In the genomic region with DNA sequence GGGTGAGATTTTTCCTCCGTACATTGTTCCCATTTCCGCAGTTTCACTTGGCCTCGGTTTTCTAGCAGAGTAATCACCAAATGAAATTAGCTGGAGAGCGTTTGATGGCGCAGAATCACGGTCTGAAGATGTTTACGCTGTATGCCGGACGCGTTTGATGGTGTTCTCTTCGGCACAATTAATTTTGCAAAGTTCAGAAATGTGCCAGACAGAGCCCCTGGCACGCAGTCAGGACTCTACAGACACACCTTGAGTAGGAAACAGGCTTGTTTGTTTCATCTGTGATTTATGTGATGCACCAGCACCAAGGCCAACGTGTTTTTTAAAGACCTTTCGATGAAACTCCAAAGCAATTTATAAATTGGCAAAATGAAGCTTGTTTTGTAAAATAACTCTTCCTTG, we compare ENCODE assay signal across 8 cellular contexts. TPM values are rescaled to one million over a fixed set of nuclear protein-coding genes. Genes with fewer than 3 reads are reported as not detected.
DNase-seq lines count a peak whose midpoint lies in the region; ATAC-seq and TF ChIP-seq lines count a peak whose summit lies in the region.

No MANE protein-coding gene starts in this region.

- 4% methylated on average over 14 of the region's 14 CpGs for WGBS in tibial nerve, 2 donors

- H3K27me3 Mint-ChIP-seq in activated CD4-positive, alpha-beta T cell treated with anti-CD3 and anti-CD28 coated beads, Interleukin-2, amount 10 ng/mL, durations not matched to agents 24 days and 14 days = peaks cover 67% of the 10 kb centered on the region

- H3K4me3 ChIP-seq in breast epithelium (peak overlapping the region; percentile 83 to 91 (median 88)), lower lobe of right lung (peak overlapping the region; percentile 82), tibial nerve (peak overlapping the region; percentile 72 to 98 (median 94))

- no peak for TF ChIP-seq EP300 in tibial nerve (IDR thresholded peaks at IDR 0.05)

- no peaks in the 10 kb centered on the region for H3K9me3 ChIP-seq in breast epithelium
- H3K9me3 ChIP-seq in lower lobe of right lung = no peaks in the 10 kb centered on the region
- H3K9me3 ChIP-seq in tibial nerve = no peaks in the 10 kb centered on the region

- H3K27me3 ChIP-seq in breast epithelium (no peaks in the 10 kb centered on the region), lower lobe of right lung (ENCODE audit: low read depth) (peaks cover 16% of the 10 kb centered on the region), tibial nerve (peaks cover 0 to 3% of the 10 kb centered on the region in 2 donors)

- H3K4me1 ChIP-seq in breast epithelium (peaks cover 0 to 5% of the 10 kb centered on the region in 2 donors), lower lobe of right lung (peaks cover 22% of the 10 kb centered on the region), tibial nerve (peaks cover 0 to 27% (median 2%) of the 10 kb centered on the region in 4 donors)

- no peaks in the 10 kb centered on the region for H3K36me3 Mint-ChIP-seq in activated CD4-positive, alpha-beta T cell treated with anti-CD3 and anti-CD28 coated beads, Interleukin-2, amount 10 ng/mL, durations not matched to agents 24 days and 14 days (ENCODE audit: low read depth)

- H3K9me3 Mint-ChIP-seq in activated CD4-positive, alpha-beta T cell treated with anti-CD3 and anti-CD28 coated beads, Interleukin-2, amount 10 ng/mL, durations not matched to agents 24 days and 14 days = no peaks in the 10 kb centered on the region

- H3K27ac Mint-ChIP-seq in activated CD4-positive, alpha-beta T cell treated with anti-CD3 and anti-CD28 coated beads, Interleukin-2, amount 10 ng/mL, durations not matched to agents 24 days and 14 days = no peak overlapping the region

- DNase-seq in activated CD4-positive, alpha-beta T cell treated with anti-CD3 and anti-CD28 coated beads, Interleukin-2, amount 10 ng/mL, durations not matched to agents 24 days and 14 days = no peak
- no peak for DNase-seq in activated CD4-positive, alpha-beta T cell treated with anti-CD3 and anti-CD28 coated beads, Interleukin-2, amount 50 U/mL, for 1 hour
- DNase-seq in breast epithelium (ENCODE audit: low spot score in 2 of 2) (peak in 1 of 2 donors; percentile 47), lower lobe of right lung (peak; percentile 47), tibial nerve (ENCODE audit: low spot score in 2 of 2) (no peak), GM10266 (ENCODE audit: extremely low spot score) (no peak), NCI-H1436 (lab: John Stamatoyannopoulos, UW) (no peak)

- peak overlapping the region; percentile 94 to 97 for H3K27ac ChIP-seq in breast epithelium
- H3K27ac ChIP-seq in lower lobe of right lung = peak overlapping the region; percentile 95
- H3K27ac ChIP-seq in tibial nerve = peak overlapping the region; percentile 90 to 97 (median 92)

- ATAC-seq in lower lobe of right lung (peak; percentile 4 to 13), HG03095 (IDR thresholded peaks at IDR 0.05; ENCODE audit: unreplicated experiment) (no peak)

- TF ChIP-seq CTCF in breast epithelium (IDR thresholded peaks at IDR 0.05) (no peak), lower lobe of right lung (IDR thresholded peaks at IDR 0.05) (no peak), tibial nerve (IDR thresholded peaks at IDR 0.05) (no peak), GM10266 (IDR thresholded peaks at IDR 0.05; ENCODE audit: control insufficient read depth, insufficient read depth, low read depth, missing control alignments) (no peak)

- H3K36me3 ChIP-seq in breast epithelium (no peaks in the 10 kb centered on the region), lower lobe of right lung (no peaks in the 10 kb centered on the region), tibial nerve (no peaks in the 10 kb centered on the region)

- intact Hi-C loops in activated CD4-positive, alpha-beta T cell treated with anti-CD3 and anti-CD28 coated beads, Interleukin-2, amount 10 ng/mL, durations not matched to agents 24 days and 14 days (cut with micrococcal nuclease) = loop anchor here (2.0 to 5.0 kb wide), 2 partner anchors 117 to 250 kb away; no protein-coding TSS in a partner anchor
- intact Hi-C loops in breast epithelium (cut with DNase I; ENCODE audit: low total_unique reads) = no loop called here
- intact Hi-C loops in lower lobe of right lung (cut with DNase I) = no loop called here

- peaks cover 7% of the 10 kb centered on the region for H3K4me1 Mint-ChIP-seq in activated CD4-positive, alpha-beta T cell treated with anti-CD3 and anti-CD28 coated beads, Interleukin-2, amount 10 ng/mL, durations not matched to agents 24 days and 14 days

- TF ChIP-seq POLR2A in breast epithelium (IDR thresholded peaks at IDR 0.05) = no peak
- no peak for TF ChIP-seq POLR2A in tibial nerve (IDR thresholded peaks at IDR 0.05)

- peak overlapping the region; percentile 88 for H3K4me3 Mint-ChIP-seq in activated CD4-positive, alpha-beta T cell treated with anti-CD3 and anti-CD28 coated beads, Interleukin-2, amount 10 ng/mL, durations not matched to agents 24 days and 14 days

RNA-seq across cellular contexts. Expression of a gene that starts 0.9 kb away (rescaled TPM):
- total RNA-seq in activated CD4-positive, alpha-beta T cell treated with anti-CD3 and anti-CD28 coated beads, Interleukin-2, amount 10 ng/mL, durations not matched to agents 24 days and 14 days = 0.12 TPM in 2 replicates
- total RNA-seq in breast epithelium (100 to 1,000 TPM; 179 to 225 (median 222) TPM), lower lobe of right lung (110 TPM), tibial nerve (100 to 1,000 TPM; 145 to 247 (median 212) TPM)

Comparison
In these comparisons a context has a peak if more than half of its experiments do, and no peak if none do; other contexts are left out.
1. RNA of a gene that starts 0.9 kb away (total RNA-seq): 179 to 225 TPM in breast epithelium, 145 to 247 TPM in tibial nerve and 110 TPM in lower lobe of right lung (single experiment); 0.12 TPM in activated CD4-positive, alpha-beta T cell treated with anti-CD3 and anti-CD28 coated beads, Interleukin-2, amount 10 ng/mL, durations not matched to agents 24 days and 14 days; every median in the first group is over 10 times any median in the second.
2. Peak in every context shown above with its lines, with median percentiles within 50 percentile points of each other: H3K27ac ChIP-seq and H3K4me3 ChIP-seq.